Comparison of ENCODE assay signal across 9 cellular contexts in genomic region chr11:63939351-63939920, GRCh38. TPM values are rescaled to one million over a fixed set of nuclear protein-coding genes. Genes with fewer than 3 reads are reported as not detected.
DNase-seq lines count a peak whose midpoint lies in the region; ATAC-seq and TF ChIP-seq lines count a peak whose summit lies in the region.
"Had no signal": no experiment of that assay in that cellular context is flagged by ENCODE, and none has a peak within 500 bp of the region (broad histone marks: within the 10 kb centered on the region; RNA-seq: fewer than 3 reads in every experiment).

No MANE protein-coding gene starts in this region.

- peak overlapping the region in 1 of 2 experiments; percentile 92 for H3K4ac ChIP-seq in mesenchymal stem cell (ENCODE audit: low read depth in 1 of 2, low read length in 2 of 2)

- peak overlapping the region in 1 of 2 experiments; percentile 19 for H2BK12ac ChIP-seq in mesenchymal stem cell (ENCODE audit: low read length in 2 of 2)

- H3K14ac ChIP-seq in mesenchymal stem cell (ENCODE audit: low read length in 2 of 2): peak overlapping the region in 1 of 2 experiments; percentile 45

- peaks cover 0 to 9% of the 10 kb centered on the region in 2 experiments for H3K36me3 ChIP-seq in mesenchymal stem cell (ENCODE audit: control insufficient read depth in 1 of 2, insufficient read depth in 2 of 2, low read depth in 1 of 2, low read length in 2 of 2)
- H3K36me3 ChIP-seq in vagina: no peaks in the 10 kb centered on the region

- H4K8ac ChIP-seq in mesenchymal stem cell (ENCODE audit: low read length): no peak overlapping the region

- 12% methylated on average over 27 of the region's 33 CpGs for WGBS in mesenchymal stem cell

- H3K9me3 ChIP-seq in mesenchymal stem cell (ENCODE audit: control insufficient read depth, low read length) (no peaks in the 10 kb centered on the region), vagina (no peaks in the 10 kb centered on the region)

- peak overlapping the region; percentile 25 for H4K91ac ChIP-seq in mesenchymal stem cell (ENCODE audit: low read length)

- no peak for ATAC-seq in HG03460 (IDR thresholded peaks at IDR 0.05; ENCODE audit: unreplicated experiment)

- peak overlapping the region; percentile 78 for H3K27ac Mint-ChIP-seq in T-helper 1 cell treated with Interleukin-12 subunit alpha and Interleukin-12 subunit beta and Interleukin-4 antibody, amounts not matched to agents 30 μg/mL and 1 μg/mL, for 36 hours

- H3K4me1 ChIP-seq in mesenchymal stem cell (ENCODE audit: control insufficient read depth, insufficient read depth, low read depth, low read length) (peaks cover 13% of the 10 kb centered on the region), vagina (peaks cover 21% of the 10 kb centered on the region)

- no peak overlapping the region for H2AK5ac ChIP-seq in mesenchymal stem cell (ENCODE audit: low read length, severe bottlenecking)

- H2BK120ac ChIP-seq in mesenchymal stem cell (ENCODE audit: low read depth, low read length): no peak overlapping the region

- peak overlapping the region; percentile 73 for H3K27ac ChIP-seq in caudate nucleus (ENCODE audit: low read depth, low read length)
- no peak overlapping the region for H3K27ac ChIP-seq in mesenchymal stem cell (ENCODE audit: low read length, poor library complexity, severe bottlenecking)
- H3K27ac ChIP-seq in vagina: peak overlapping the region; percentile 67
- H3K27ac ChIP-seq: foreskin keratinocyte had no signal

- DNase-seq in T-helper 1 cell (no peak), NCI-H146 treated with DMSO at 0.1 percent for 48 hours (lab: John Stamatoyannopoulos, UW; ENCODE audit: unreplicated experiment) (peak; percentile 13), caudate nucleus (lab: John Stamatoyannopoulos, UW) (peak in 5 of 61 donors; percentile 11 to 53 (median 44)), mesenchymal stem cell (peak; percentile 47), vagina (ENCODE audit: extremely low spot score in 2 of 2) (no peak), SKM-1 treated with dmso at 0.1 percent for 144 hours (lab: John Stamatoyannopoulos, UW; ENCODE audit: unreplicated experiment) (no peak)

- H3K9me3 Mint-ChIP-seq in T-helper 1 cell treated with Interleukin-12 subunit alpha and Interleukin-12 subunit beta and Interleukin-4 antibody, amounts not matched to agents 30 μg/mL and 1 μg/mL, for 36 hours: no peaks in the 10 kb centered on the region

- intact Hi-C loops in vagina (cut with DNase I): no loop called here

- no peak for TF ChIP-seq POLR2A in vagina (IDR thresholded peaks at IDR 0.05)

- H3K4me3 Mint-ChIP-seq in T-helper 1 cell treated with Interleukin-12 subunit alpha and Interleukin-12 subunit beta and Interleukin-4 antibody, amounts not matched to agents 30 μg/mL and 1 μg/mL, for 36 hours: peak overlapping the region; percentile 92

- peak overlapping the region; percentile 95 for H3K4me2 ChIP-seq in mesenchymal stem cell (ENCODE audit: low read length, poor library complexity, severe bottlenecking)

- H3K27me3 ChIP-seq in mesenchymal stem cell (ENCODE audit: control insufficient read depth in 1 of 2, insufficient read depth in 1 of 2, low read length in 2 of 2) (no peaks in the 10 kb centered on the region), vagina (no peaks in the 10 kb centered on the region)
- H3K27me3 ChIP-seq: foreskin keratinocyte had no signal

- H3K79me1 ChIP-seq in mesenchymal stem cell (replicated peaks; ENCODE audit: low read length, poor library complexity, severe bottlenecking): peaks cover 14% of the 10 kb centered on the region

- H3K18ac ChIP-seq in mesenchymal stem cell (ENCODE audit: low read depth in 1 of 2, low read length in 2 of 2): peak overlapping the region; percentile 28 to 99

- peaks cover 26% of the 10 kb centered on the region for H3K4me1 Mint-ChIP-seq in T-helper 1 cell treated with Interleukin-12 subunit alpha and Interleukin-12 subunit beta and Interleukin-4 antibody, amounts not matched to agents 30 μg/mL and 1 μg/mL, for 36 hours (ENCODE audit: low read depth)

- peak overlapping the region in 1 of 2 experiments; percentile 75 for H3K23ac ChIP-seq in mesenchymal stem cell (ENCODE audit: low read length in 2 of 2)

- peak overlapping the region; percentile 41 for H2BK15ac ChIP-seq in mesenchymal stem cell (ENCODE audit: low read depth, poor library complexity, severe bottlenecking)

- no peak for TF ChIP-seq CTCF in vagina (IDR thresholded peaks at IDR 0.05)

- peak overlapping the region; percentile 87 for H3K9ac ChIP-seq in mesenchymal stem cell (ENCODE audit: low read length)

- H3K4me3 ChIP-seq in mesenchymal stem cell (ENCODE audit: insufficient read depth in 1 of 2, low read depth in 1 of 2, low read length in 2 of 2): peak overlapping the region; percentile 92 to 94
- peak overlapping the region; percentile 68 for H3K4me3 ChIP-seq in vagina

- peak overlapping the region; percentile 21 for H2AFZ ChIP-seq in mesenchymal stem cell (ENCODE audit: low read depth, low read length)

- no peak overlapping the region for H2BK5ac ChIP-seq in mesenchymal stem cell (ENCODE audit: low read depth, low read length, poor library complexity, severe bottlenecking)

- H3K27me3 Mint-ChIP-seq in T-helper 1 cell treated with Interleukin-12 subunit alpha and Interleukin-12 subunit beta and Interleukin-4 antibody, amounts not matched to agents 30 μg/mL and 1 μg/mL, for 36 hours (ENCODE audit: low read depth): no peaks in the 10 kb centered on the region

- H3K36me3 Mint-ChIP-seq in T-helper 1 cell treated with Interleukin-12 subunit alpha and Interleukin-12 subunit beta and Interleukin-4 antibody, amounts not matched to agents 30 μg/mL and 1 μg/mL, for 36 hours (ENCODE audit: low read depth): no peaks in the 10 kb centered on the region

RNA-seq across cellular contexts. Expression of gene NAA40, which starts 0.6 kb away (rescaled TPM):
- polyA plus RNA-seq in mesenchymal stem cell (2013, experiment 1 of 2): 12.1 TPM
- 11.4 TPM for polyA plus RNA-seq in mesenchymal stem cell (2013, experiment 2 of 2)
- total RNA-seq in vagina: 7.1 TPM

RNA-seq across cellular contexts. Expression of gene RCOR2, which starts 22.5 kb away (rescaled TPM):
- polyA plus RNA-seq in mesenchymal stem cell (2013, experiment 1 of 2): 5.2 TPM
- polyA plus RNA-seq in mesenchymal stem cell (2013, experiment 2 of 2): 4.7 TPM
- total RNA-seq in vagina: not detected

RNA-seq across cellular contexts. Expression of gene COX8A, which starts 35.0 kb away (rescaled TPM):
- 504 TPM for polyA plus RNA-seq in mesenchymal stem cell (2013, experiment 1 of 2)
- 497 TPM for polyA plus RNA-seq in mesenchymal stem cell (2013, experiment 2 of 2)
- 383 TPM for total RNA-seq in vagina

RNA-seq across cellular contexts. Expression of gene OTUB1, which starts 46.8 kb away (rescaled TPM):
- 63.8 TPM for polyA plus RNA-seq in mesenchymal stem cell (2013, experiment 1 of 2)
- polyA plus RNA-seq in mesenchymal stem cell (2013, experiment 2 of 2): 61.4 TPM
- total RNA-seq in vagina: 85.0 TPM

Comparison
In these comparisons a context has a peak if more than half of its experiments do, and no peak if none do; other contexts are left out.
1. DNase-seq: peak in NCI-H146 treated with DMSO at 0.1 percent for 48 hours (single experiment) and mesenchymal stem cell (single experiment); none in T-helper 1 cell (0 of 5), vagina (0 of 2) and SKM-1 treated with dmso at 0.1 percent for 144 hours (single experiment).